In the genomic region with DNA sequence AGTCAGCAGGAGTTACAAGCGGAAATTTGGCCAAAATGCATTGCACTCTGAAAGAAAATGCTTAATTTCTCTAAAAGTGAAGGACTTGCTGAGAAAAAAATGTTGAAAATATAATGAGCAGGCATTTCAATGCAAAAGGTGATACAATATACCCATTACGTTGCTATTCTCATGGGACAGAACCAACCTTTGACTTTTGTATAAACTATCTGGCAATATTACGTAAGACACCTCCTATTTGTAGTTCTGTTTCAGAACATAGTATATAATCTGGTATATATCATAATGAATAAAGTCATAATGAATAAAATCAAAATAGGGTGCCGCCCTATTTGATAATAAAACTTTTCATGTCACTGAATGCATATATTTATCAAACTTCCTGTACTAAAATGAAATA, we compare ENCODE assay signal across 17 cellular contexts.
DNase-seq lines count a peak whose midpoint lies in the region; ATAC-seq and TF ChIP-seq lines count a peak whose summit lies in the region.
"Had no signal": no experiment of that assay in that cellular context is flagged by ENCODE, and none has a peak within 500 bp of the region (broad histone marks: within the 10 kb centered on the region; RNA-seq: fewer than 3 reads in every experiment).

No MANE protein-coding gene starts in this region.

- TF ChIP-seq CTCF in WTC11 (IDR thresholded peaks at IDR 0.05): no peak

- no peaks in the 10 kb centered on the region for H3K36me3 ChIP-seq in HUES48 (ENCODE audit: control insufficient read depth, insufficient read depth, low read length)
- H3K36me3 ChIP-seq: BLaER1 treated with 17β-estradiol and CSF1 and Interleukin-3, amounts not matched to agents 10 nM and 100 nM had no signal

- H3K4me3 ChIP-seq in HUES48 (ENCODE audit: low read depth, low read length): no peak overlapping the region
- H3K4me3 ChIP-seq: BLaER1 treated with 17β-estradiol and CSF1 and Interleukin-3, amounts not matched to agents 10 nM and 100 nM had no signal

- POLR2A ChIA-PET in WTC11 (lab: Charles Lee): no interaction called here

- H3K4me1 ChIP-seq in HUES48 (ENCODE audit: control insufficient read depth, insufficient read depth, low read length): peaks cover 38% of the 10 kb centered on the region

- H3K27me3 Mint-ChIP-seq in WTC11 (ENCODE audit: low read depth): peaks cover 95% of the 10 kb centered on the region

- peaks cover 36% of the 10 kb centered on the region for H3K4me1 Mint-ChIP-seq in WTC11
- H3K4me1 Mint-ChIP-seq: B cell, IgD-negative memory B cell had no signal

- H3K4me3 Mint-ChIP-seq in WTC11: no peak overlapping the region
- H3K4me3 Mint-ChIP-seq: B cell; CD8-positive, alpha-beta T cell; IgD-negative memory B cell had no signal

- H3K36me3 Mint-ChIP-seq in WTC11: no peaks in the 10 kb centered on the region
- H3K36me3 Mint-ChIP-seq: CD8-positive, alpha-beta T cell; IgD-negative memory B cell had no signal

- peak overlapping the region; percentile 79 for H3K27ac ChIP-seq in HUES48 (ENCODE audit: low read depth, low read length)
- H3K27ac ChIP-seq: BLaER1 treated with 17β-estradiol and CSF1 and Interleukin-3, amounts not matched to agents 10 nM and 100 nM; HL-60 had no signal

- ATAC-seq in WTC11 (no peak), left lobe of liver (peak; percentile 31), GM18907 (IDR thresholded peaks at IDR 0.05; ENCODE audit: unreplicated experiment) (no peak)
- ATAC-seq: CD8-positive, alpha-beta T cell had no signal

- peak overlapping the region; percentile 77; the same call in 1 of the 2 replicates for H3K27ac Mint-ChIP-seq in WTC11
- H3K27ac Mint-ChIP-seq: B cell; CD8-positive, alpha-beta T cell; IgD-negative memory B cell had no signal

- H3K27me3 ChIP-seq in HUES48 (ENCODE audit: control insufficient read depth, insufficient read depth, low read length): peaks cover 22% of the 10 kb centered on the region
- H3K27me3 ChIP-seq: BLaER1 treated with 17β-estradiol and CSF1 and Interleukin-3, amounts not matched to agents 10 nM and 100 nM had no signal

- H3K9me3 ChIP-seq in HUES48 (ENCODE audit: control insufficient read depth, insufficient read depth, low read length): no peaks in the 10 kb centered on the region
- H3K9me3 ChIP-seq: BLaER1 treated with 17β-estradiol and CSF1 and Interleukin-3, amounts not matched to agents 10 nM and 100 nM had no signal

- no peak for DNase-seq in WTC11 (ENCODE audit: low spot score)
- no peak for DNase-seq in left lobe of liver (ENCODE audit: low spot score)
- no peak for DNase-seq in activated effector memory CD4-positive, alpha-beta T cell treated with Interleukin-2 at 50 U/mL for 16 hours
- DNase-seq in cerebellum (ENCODE audit: low spot score): no peak
- no peak for DNase-seq in HPDE6-E6E7 (ENCODE audit: extremely low spot score)
- DNase-seq: Calu3; CD8-positive, alpha-beta T cell; DMS79 treated with DMSO at 0.1 percent for 48 hours; GF-D8; HCEC 1CT; KBM-7 had no signal

- no peak overlapping the region for H3K9ac ChIP-seq in HUES48 (ENCODE audit: low read depth, low read length)
- H3K9ac ChIP-seq: BLaER1 treated with 17β-estradiol and CSF1 and Interleukin-3, amounts not matched to agents 10 nM and 100 nM had no signal

- no peaks in the 10 kb centered on the region for H3K9me3 Mint-ChIP-seq in WTC11
- H3K9me3 Mint-ChIP-seq: CD8-positive, alpha-beta T cell had no signal

- CTCF ChIA-PET in WTC11 (lab: Charles Lee): interaction anchor here (1.0 kb wide), 1 partner anchor 348 kb away, joined by 4 read pairs; no protein-coding TSS in a partner anchor

TF ChIP-seq in WTC11, 78 proteins besides CTCF, POLR2A, EP300 and RAD21:
- TF ChIP-seq GABPB1 (CRISPR knock-in tag; IDR thresholded peaks at IDR 0.05): no peak
- TF ChIP-seq, protein P1, sequence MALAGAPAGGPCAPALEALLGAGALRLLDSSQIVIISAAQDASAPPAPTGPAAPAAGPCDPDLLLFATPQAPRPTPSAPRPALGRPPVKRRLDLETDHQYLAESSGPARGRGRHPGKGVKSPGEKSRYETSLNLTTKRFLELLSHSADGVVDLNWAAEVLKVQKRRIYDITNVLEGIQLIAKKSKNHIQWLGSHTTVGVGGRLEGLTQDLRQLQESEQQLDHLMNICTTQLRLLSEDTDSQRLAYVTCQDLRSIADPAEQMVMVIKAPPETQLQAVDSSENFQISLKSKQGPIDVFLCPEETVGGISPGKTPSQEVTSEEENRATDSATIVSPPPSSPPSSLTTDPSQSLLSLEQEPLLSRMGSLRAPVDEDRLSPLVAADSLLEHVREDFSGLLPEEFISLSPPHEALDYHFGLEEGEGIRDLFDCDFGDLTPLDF (CRISPR knock-in tag; IDR thresholded peaks at IDR 0.05): no peak
TF ChIP-seq in WTC11: peak in this region for 0.
